1 cellular context compared by ENCODE assay signal in genomic region chr12:6613776-6614512, GRCh38.
TF ChIP-seq lines count a peak whose summit lies in the region.

No MANE protein-coding gene starts in this region.

TF ChIP-seq in HepG2, 621 proteins besides CTCF, POLR2A, EP300 and RAD21 (continued from another document and continues in another):
- TF ChIP-seq MXD4 (CRISPR knock-in tag; IDR thresholded peaks at IDR 0.05) (no peak), ZNF879 (CRISPR knock-in tag; IDR thresholded peaks at IDR 0.05) (no peak), HOXA7 (CRISPR knock-in tag; IDR thresholded peaks at IDR 0.05) (no peak), ZNF576 (CRISPR knock-in tag; IDR thresholded peaks at IDR 0.05) (no peak), MED8 (CRISPR knock-in tag; IDR thresholded peaks at IDR 0.05; ENCODE audit: insufficient replicate concordance) (no peak), CC2D1A (CRISPR knock-in tag; IDR thresholded peaks at IDR 0.05) (no peak), RNF219 (CRISPR knock-in tag; IDR thresholded peaks at IDR 0.05) (no peak), ATF6 (CRISPR knock-in tag; conservative IDR thresholded peaks at IDR 0.05) (no peak), MBNL3 (CRISPR knock-in tag; conservative IDR thresholded peaks at IDR 0.05) (no peak), CHD2 (IDR thresholded peaks at IDR 0.05; ENCODE audit: low read depth, low read length) (no peak), REPIN1 (CRISPR knock-in tag; IDR thresholded peaks at IDR 0.05; ENCODE audit: borderline replicate concordance, low read depth) (no peak; the same call in 1 of the 2 replicates), HNRNPL (IDR thresholded peaks at IDR 0.05; ENCODE audit: low read depth, low read length) (0 out of 2 replicates have a peak, but pooled peaks have one; percentile 31), NKX3-1 (CRISPR knock-in tag; IDR thresholded peaks at IDR 0.05) (no peak), PCBP1 (IDR thresholded peaks at IDR 0.05; ENCODE audit: borderline replicate concordance, low read depth, low read length) (no peak), ZNF512B (CRISPR knock-in tag; IDR thresholded peaks at IDR 0.05; ENCODE audit: borderline replicate concordance) (no peak), RXRA (CRISPR knock-in tag; IDR thresholded peaks at IDR 0.05) (peak; percentile 51; the same call in 1 of the 2 replicates), ZSCAN31 (CRISPR knock-in tag; IDR thresholded peaks at IDR 0.05; ENCODE audit: low read depth) (no peak), CREB3 (CRISPR knock-in tag; IDR thresholded peaks at IDR 0.05) (no peak; the same call in 1 of the 2 replicates), FOXP4 (CRISPR knock-in tag; IDR thresholded peaks at IDR 0.05) (no peak; the same call in 1 of the 2 replicates), DBP (CRISPR knock-in tag; IDR thresholded peaks at IDR 0.05; ENCODE audit: not compliant biosample characterization) (no peak), ZNF615 (CRISPR knock-in tag; IDR thresholded peaks at IDR 0.05; ENCODE audit: borderline replicate concordance) (no peak), ZKSCAN1 (IDR thresholded peaks at IDR 0.05; ENCODE audit: low read length) (no peak), ZNF24 (IDR thresholded peaks at IDR 0.05) (no peak), ZNF329 (CRISPR knock-in tag; IDR thresholded peaks at IDR 0.05; ENCODE audit: low read depth) (no peak; the same call in 1 of the 2 replicates), NFE2L1 (CRISPR knock-in tag; IDR thresholded peaks at IDR 0.05; ENCODE audit: borderline replicate concordance) (no peak), ZSCAN30 (CRISPR knock-in tag; IDR thresholded peaks at IDR 0.05) (no peak), ISX (CRISPR knock-in tag; conservative IDR thresholded peaks at IDR 0.05) (no peak), ZMYM3 (CRISPR knock-in tag; IDR thresholded peaks at IDR 0.05) (peak; percentile 40), HOMEZ (CRISPR knock-in tag; IDR thresholded peaks at IDR 0.05; ENCODE audit: low read depth) (no peak), ZKSCAN8 (CRISPR knock-in tag; IDR thresholded peaks at IDR 0.05; ENCODE audit: borderline replicate concordance) (no peak), ETV6 (CRISPR knock-in tag; conservative IDR thresholded peaks at IDR 0.05) (no peak), SP5 (CRISPR knock-in tag; IDR thresholded peaks at IDR 0.05; ENCODE audit: borderline replicate concordance, low read depth) (peak; percentile 50), THAP7 (CRISPR knock-in tag; IDR thresholded peaks at IDR 0.05) (no peak), ATF7-NPFF (CRISPR knock-in tag; IDR thresholded peaks at IDR 0.05; ENCODE audit: low read depth) (no peak), GATA4 (IDR thresholded peaks at IDR 0.05; ENCODE audit: borderline replicate concordance, low read depth) (no peak), ZNF282 (IDR thresholded peaks at IDR 0.05; ENCODE audit: partially characterized antibody) (no peak), SRSF4 (IDR thresholded peaks at IDR 0.05; ENCODE audit: low read depth, low read length, poor library complexity, severe bottlenecking) (no peak), HES4 (CRISPR knock-in tag; IDR thresholded peaks at IDR 0.05; ENCODE audit: borderline replicate concordance) (no peak), PHF8 (CRISPR knock-in tag; IDR thresholded peaks at IDR 0.05) (peak; percentile 62), CENPX (CRISPR knock-in tag; IDR thresholded peaks at IDR 0.05) (no peak), ARID3A (IDR thresholded peaks at IDR 0.05; ENCODE audit: low read depth, low read length) (no peak), ZNF747 (CRISPR knock-in tag; IDR thresholded peaks at IDR 0.05; ENCODE audit: borderline replicate concordance) (no peak), BCLAF1 (IDR thresholded peaks at IDR 0.05) (no peak), ATRX (CRISPR knock-in tag; IDR thresholded peaks at IDR 0.05; ENCODE audit: borderline replicate concordance) (no peak)
